Comparison of ENCODE assay signal across 11 cellular contexts in the genomic region with DNA sequence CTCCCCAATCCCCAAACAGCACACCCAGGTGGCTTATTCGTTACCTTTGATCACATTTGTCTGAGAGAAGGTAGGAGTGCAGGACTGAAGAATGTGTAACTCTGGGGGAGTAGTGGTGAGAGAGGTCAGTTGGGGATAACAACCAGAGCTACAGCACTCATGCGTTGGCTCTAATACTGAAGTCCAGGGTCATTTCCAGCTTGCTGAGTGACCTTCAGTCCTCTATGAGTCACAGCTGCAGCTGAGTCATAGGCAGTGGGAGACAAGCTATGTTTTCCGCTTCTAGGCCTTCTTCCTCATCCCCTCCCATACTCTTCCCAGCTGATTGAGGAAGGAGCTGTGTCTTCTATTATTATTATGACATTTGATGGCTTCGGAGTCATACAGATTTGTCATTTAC. TPM values are rescaled to one million over a fixed set of nuclear protein-coding genes. Genes with fewer than 3 reads are reported as not detected.
A peak's percentile ranks its signal among the peaks of the same experiment; 100 is the strongest.
DNase-seq lines count a peak whose midpoint lies in the region; ATAC-seq, FAIRE-seq and TF ChIP-seq lines count a peak whose summit lies in the region.
"Had no signal": no experiment of that assay in that cellular context is flagged by ENCODE, and none has a peak within 500 bp of the region (broad histone marks: within the 10 kb centered on the region; RNA-seq: fewer than 3 reads in every experiment).

No MANE protein-coding gene starts in this region.

- DNase-seq in HCT116 (ENCODE audit: low read depth, low spot score), result peak; percentile 32
- peak; percentile 77 to 90 (median 89) for DNase-seq in adrenal gland
- peak; percentile 72 for DNase-seq in left cardiac atrium
- DNase-seq in small intestine, result peak; percentile 87
- DNase-seq in NCI-H1105 (lab: John Stamatoyannopoulos, UW), result no peak
- DNase-seq in NCI-H2081 (lab: John Stamatoyannopoulos, UW), result no peak
- DNase-seq: activated naive CD4-positive, alpha-beta T cell treated with anti-CD3 and anti-CD28 coated beads for 36 hours; immature natural killer cell had no signal

- H3K9me3 ChIP-seq in HCT116 (ENCODE audit: control insufficient read depth in 1 of 2, insufficient read depth in 1 of 2, low read depth in 1 of 2, low read length in 2 of 2) (no peaks in the 10 kb centered on the region), adrenal gland (replicated peaks in 1 of 3) (no peaks in the 10 kb centered on the region), small intestine (ENCODE audit: control insufficient read depth, low read depth) (no peaks in the 10 kb centered on the region)

- no peak overlapping the region for H3K27ac ChIP-seq in HCT116 (ENCODE audit: low read depth, low read length)
- peak overlapping the region; percentile 41 to 73 (median 67) for H3K27ac ChIP-seq in adrenal gland
- H3K27ac ChIP-seq in small intestine (ENCODE audit: low read depth in 1 of 2, low read length in 1 of 2), result peak overlapping the region in 1 of 2 donors; percentile 73
- H3K27ac ChIP-seq: SK-N-MC had no signal

- TF ChIP-seq CTCF in HCT116 (IDR thresholded peaks at IDR 0.05 in 2 of 3, conservative IDR thresholded peaks at IDR 0.05 in 1 of 3; ENCODE audit: borderline replicate concordance in 1 of 3, insufficient read depth in 1 of 3, low read depth in 2 of 3, low read length in 2 of 3) (no peak), adrenal gland (IDR thresholded peaks at IDR 0.05) (no peak)

- 0 to 22% (median 11%) methylated on average over 2 to 4 of the region's 4 CpGs for WGBS in adrenal gland, 4 donors
- 8 to 30% (median 24%) methylated on average over 4 of the region's 4 CpGs for WGBS in small intestine, 3 donors

- BruUV-seq in HCT116 (replicated peaks; lab: Mats Ljungman, UMichigan), result no TSS peak

- H3K27me3 ChIP-seq in HCT116 (ENCODE audit: insufficient read depth, low read length), result no peaks in the 10 kb centered on the region
- no peaks in the 10 kb centered on the region for H3K27me3 ChIP-seq in adrenal gland
- no peaks in the 10 kb centered on the region for H3K27me3 ChIP-seq in small intestine (ENCODE audit: control insufficient read depth in 2 of 2, insufficient read depth in 2 of 2, low read length in 2 of 2)

- H3K36me3 ChIP-seq in HCT116 (ENCODE audit: control insufficient read depth in 1 of 2, insufficient read depth in 2 of 2, low read length in 2 of 2), result no peaks in the 10 kb centered on the region
- H3K36me3 ChIP-seq in adrenal gland (replicated peaks in 1 of 2), result no peaks in the 10 kb centered on the region
- no peaks in the 10 kb centered on the region for H3K36me3 ChIP-seq in small intestine (ENCODE audit: control insufficient read depth in 2 of 2, insufficient read depth in 2 of 2, low read length in 2 of 2)

- RAD21 ChIA-PET in HCT116 (lab: Charles Lee; ENCODE audit: low non-redundant PET in 1 of 2, low total read pairs in 2 of 2, uncharacterized antibody in 2 of 2, unreplicated experiment in 2 of 2), result interaction anchor here in 1 of 2 experiments (0.7 kb wide), 1 partner anchor 491 kb away, joined by 3 read pairs; no protein-coding TSS in a partner anchor

- TF ChIP-seq POLR2A in HCT116 (IDR thresholded peaks at IDR 0.05; ENCODE audit: borderline replicate concordance, extremely low read depth, insufficient read depth, insufficient read length), result no peak
- TF ChIP-seq POLR2A in adrenal gland (IDR thresholded peaks at IDR 0.05), result no peak

- POLR2A ChIA-PET in HCT116 (lab: Charles Lee), result no interaction called here

- ATAC-seq in HCT116 (peak; percentile 85), left cardiac atrium (peak; percentile 97 to 99), HG02870 (IDR thresholded peaks at IDR 0.05; ENCODE audit: unreplicated experiment) (no peak), HG03159 (IDR thresholded peaks at IDR 0.05; ENCODE audit: unreplicated experiment) (no peak)

- H3K4me3 ChIP-seq in HCT116 (replicated peaks in 1 of 2; ENCODE audit: low read depth in 1 of 2, low read length in 2 of 2) (no peak overlapping the region), adrenal gland (no peak overlapping the region), small intestine (ENCODE audit: low read depth in 1 of 2, low read length in 2 of 2) (no peak overlapping the region)
- H3K4me3 ChIP-seq: SK-N-MC had no signal

- TF ChIP-seq RAD21 in HCT116 (IDR thresholded peaks at IDR 0.05; ENCODE audit: low read depth), result no peak

- CTCF ChIA-PET in HCT116 (lab: Charles Lee), result interaction anchor here (0.9 to 1.1 kb wide), 2 partner anchors 13 to 26 kb away, joined by 3 to 5 read pairs; no protein-coding TSS in a partner anchor

- H3K4me2 ChIP-seq in HCT116 (ENCODE audit: low read length), result peak overlapping the region; percentile 53

- intact Hi-C loops in HCT116 (cut with micrococcal nuclease), result no loop called here
- intact Hi-C loops in adrenal gland (cut with DNase I), result no loop called here
- intact Hi-C loops in left cardiac atrium (cut with DNase I), result no loop called here

- no peak overlapping the region for H2AFZ ChIP-seq in HCT116 (ENCODE audit: low read depth, low read length, poor library complexity, severe bottlenecking)

- H3K79me2 ChIP-seq in HCT116 (ENCODE audit: insufficient read depth, low read length), result no peaks in the 10 kb centered on the region

- no peaks in the 10 kb centered on the region for H3K9me2 ChIP-seq in HCT116 (ENCODE audit: insufficient read depth)

- no peak for FAIRE-seq in small intestine (lab: Jason Lieb, UNC)

- peaks cover 11 to 17% of the 10 kb centered on the region in 2 experiments; a peak in 3 of 4 replicates for H3K4me1 ChIP-seq in HCT116 (ENCODE audit: control insufficient read depth in 1 of 2, insufficient read depth in 2 of 2, low read length in 2 of 2)
- peaks cover 14 to 15% of the 10 kb centered on the region in 2 donors for H3K4me1 ChIP-seq in adrenal gland (replicated peaks in 1 of 2)
- no peaks in the 10 kb centered on the region for H3K4me1 ChIP-seq in small intestine (ENCODE audit: control insufficient read depth in 2 of 2, insufficient read depth in 1 of 2, low read depth in 1 of 2, low read length in 1 of 2)

- no peaks in the 10 kb centered on the region for H4K20me1 ChIP-seq in HCT116 (ENCODE audit: insufficient read depth)

- no peak overlapping the region for H3K9ac ChIP-seq in HCT116 (ENCODE audit: low read length)

TF ChIP-seq in HCT116, 20 proteins besides CTCF, POLR2A, EP300 and RAD21:
- TF ChIP-seq TCF7L2 (IDR thresholded peaks at IDR 0.05; ENCODE audit: borderline replicate concordance, extremely low read depth, insufficient read depth, insufficient read length) (no peak), CEBPB (IDR thresholded peaks at IDR 0.05; ENCODE audit: low read depth) (0 out of 2 replicates have a peak, but pooled peaks have one; percentile 34), YY1 (IDR thresholded peaks at IDR 0.05; ENCODE audit: extremely low read depth, insufficient replicate concordance, low read depth, low read length) (no peak), JUND (IDR thresholded peaks at IDR 0.05) (peak; percentile 89), CBX3 (IDR thresholded peaks at IDR 0.05; ENCODE audit: low read depth) (peak; percentile 59; the same call in 1 of the 2 replicates), SP1 (IDR thresholded peaks at IDR 0.05; ENCODE audit: low read depth) (peak; percentile 66), FOSL1 (IDR thresholded peaks at IDR 0.05; ENCODE audit: low read depth) (peak; percentile 92)

RNA-seq across cellular contexts. Expression of a gene that starts 31.6 kb away (rescaled TPM):
- total RNA-seq in HCT116 (2021; ENCODE audit: unreplicated experiment) (not detected), adrenal gland (not detected), left cardiac atrium (not detected)
- polyA plus RNA-seq in HCT116 (2012), result not detected in 2 replicates
- polyA plus RNA-seq in adrenal gland (not detected), small intestine (not detected)
- total RNA-seq: activated naive CD4-positive, alpha-beta T cell treated with anti-CD3 and anti-CD28 coated beads for 36 hours had no signal
- polyA plus RNA-seq: immature natural killer cell had no signal

Comparison
In these comparisons a context has a peak if more than half of its experiments do, and no peak if none do; other contexts are left out.
1. ATAC-seq: peak in HCT116 (single experiment) and left cardiac atrium (2 of 2); none in HG02870 (single experiment) and HG03159 (single experiment).
2. DNase-seq: peak in HCT116 (single experiment), adrenal gland (7 of 7), left cardiac atrium (single experiment) and small intestine (single experiment); none in NCI-H1105 (single experiment) and NCI-H2081 (0 of 2).